In the genomic region with DNA sequence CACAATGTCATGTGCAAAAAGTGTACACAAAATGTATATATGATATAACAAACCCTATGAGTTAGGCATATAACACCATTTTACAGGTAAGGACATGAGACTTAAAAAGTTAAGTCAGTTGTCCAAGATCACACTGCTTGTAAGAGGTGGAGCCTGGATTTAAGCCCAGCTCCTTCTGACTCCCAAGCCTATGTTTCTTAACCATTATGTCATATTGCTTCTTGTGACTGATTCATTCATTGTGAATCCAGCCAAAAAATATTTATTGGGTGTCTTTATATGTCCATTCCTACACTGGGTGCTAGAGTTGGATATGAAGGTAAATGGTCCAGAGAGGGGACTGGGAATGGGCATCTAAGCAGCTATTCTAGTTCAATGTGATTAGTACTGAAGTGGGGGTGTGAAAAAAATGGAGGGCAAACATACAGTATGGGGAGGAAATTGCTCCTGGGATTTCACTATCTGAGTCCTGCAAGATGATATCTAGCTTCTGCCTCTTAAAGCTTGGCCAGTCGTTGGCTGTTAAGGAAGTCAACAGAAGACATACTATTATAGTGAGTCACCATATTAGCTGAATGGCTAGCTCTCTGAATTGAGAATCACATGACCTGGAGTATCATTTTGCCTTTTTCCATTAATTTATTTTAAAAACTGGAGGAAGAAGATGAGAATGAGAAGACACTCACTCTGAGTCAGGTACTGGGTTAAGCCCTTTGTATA, we compare ENCODE assay signal across 1 cellular context.
TF ChIP-seq lines count a peak whose summit lies in the region.

No MANE protein-coding gene starts in this region.

TF ChIP-seq in IMR-90, 13 proteins besides CTCF, POLR2A, EP300 and RAD21:
- TF ChIP-seq, protein P1, sequence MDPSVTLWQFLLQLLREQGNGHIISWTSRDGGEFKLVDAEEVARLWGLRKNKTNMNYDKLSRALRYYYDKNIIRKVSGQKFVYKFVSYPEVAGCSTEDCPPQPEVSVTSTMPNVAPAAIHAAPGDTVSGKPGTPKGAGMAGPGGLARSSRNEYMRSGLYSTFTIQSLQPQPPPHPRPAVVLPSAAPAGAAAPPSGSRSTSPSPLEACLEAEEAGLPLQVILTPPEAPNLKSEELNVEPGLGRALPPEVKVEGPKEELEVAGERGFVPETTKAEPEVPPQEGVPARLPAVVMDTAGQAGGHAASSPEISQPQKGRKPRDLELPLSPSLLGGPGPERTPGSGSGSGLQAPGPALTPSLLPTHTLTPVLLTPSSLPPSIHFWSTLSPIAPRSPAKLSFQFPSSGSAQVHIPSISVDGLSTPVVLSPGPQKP (IDR thresholded peaks at IDR 0.05; ENCODE audit: borderline replicate concordance, low read depth, low read length), result no peak
- TF ChIP-seq MAZ (IDR thresholded peaks at IDR 0.05; ENCODE audit: borderline replicate concordance, low read depth, low read length) (no peak), NFE2L2 (IDR thresholded peaks at IDR 0.05; ENCODE audit: low read depth, low read length) (no peak), BHLHE40 (IDR thresholded peaks at IDR 0.05; ENCODE audit: low read depth, low read length) (no peak), MAFK (IDR thresholded peaks at IDR 0.05; ENCODE audit: low read depth, low read length) (no peak), RCOR1 (IDR thresholded peaks at IDR 0.05; ENCODE audit: insufficient replicate concordance, low read length) (no peak), CEBPB (IDR thresholded peaks at IDR 0.05; ENCODE audit: low read depth, low read length) (no peak), CHD1 (IDR thresholded peaks at IDR 0.05; ENCODE audit: low read depth, low read length) (no peak), RFX5 (IDR thresholded peaks at IDR 0.05; ENCODE audit: low read depth, low read length) (no peak), SMC3 (IDR thresholded peaks at IDR 0.05; ENCODE audit: low read depth, low read length) (no peak)
TF ChIP-seq in IMR-90: peak in this region for 0.
